Comparison of ENCODE assay signal across 1 cellular context in the genomic region with DNA sequence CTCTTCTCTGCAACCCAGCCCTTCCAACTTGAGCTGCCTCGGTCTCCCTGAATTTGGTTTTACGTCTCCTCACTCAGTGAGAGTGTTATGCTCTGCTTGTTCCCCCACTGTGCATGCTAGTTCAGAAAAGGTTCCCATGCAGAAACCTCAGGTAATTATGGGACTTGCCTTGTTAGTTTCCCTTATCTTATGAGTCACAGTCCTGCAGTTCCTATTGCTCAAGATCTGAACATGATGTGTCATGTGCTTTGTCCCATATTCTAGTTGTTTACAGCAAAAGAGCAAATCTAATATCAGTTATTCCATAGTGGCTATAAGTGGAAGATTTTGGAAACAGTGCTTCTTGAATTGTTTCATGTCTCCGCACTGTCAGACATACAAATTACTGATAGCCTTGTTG.
A peak's percentile ranks its signal among the peaks of the same experiment; 100 is the strongest.
TF ChIP-seq lines count a peak whose summit lies in the region.

No MANE protein-coding gene starts in this region.

TF ChIP-seq in GM12878, 131 proteins besides CTCF, POLR2A, EP300 and RAD21 (continued from another document and continues in another):
- TF ChIP-seq BCLAF1 (IDR thresholded peaks at IDR 0.05) (no peak), JUND (IDR thresholded peaks at IDR 0.05; ENCODE audit: low read depth, low read length) (peak; percentile 46; the same call in 1 of the 2 replicates), HDAC6 (IDR thresholded peaks at IDR 0.05; ENCODE audit: unreplicated experiment) (no peak), IRF3 (IDR thresholded peaks at IDR 0.05) (no peak), NR2C1 (IDR thresholded peaks at IDR 0.05) (no peak), POLR2AphosphoS5 (IDR thresholded peaks at IDR 0.05; ENCODE audit: low read length) (no peak), TAF1 (IDR thresholded peaks at IDR 0.05; ENCODE audit: borderline replicate concordance, low read depth, low read length) (no peak), IRF5 (IDR thresholded peaks at IDR 0.05; ENCODE audit: borderline replicate concordance) (no peak), CREM (IDR thresholded peaks at IDR 0.05; ENCODE audit: low read depth) (peak; percentile 60; the same call in 1 of the 2 replicates), RELB (IDR thresholded peaks at IDR 0.05; ENCODE audit: low read depth) (peak; percentile 82), MXI1 (IDR thresholded peaks at IDR 0.05; ENCODE audit: low read depth, low read length) (no peak), CBX5 (IDR thresholded peaks at IDR 0.05; ENCODE audit: low read depth) (no peak), SMAD1 (IDR thresholded peaks at IDR 0.05; ENCODE audit: low read depth, partially characterized antibody) (no peak), GATAD2B (conservative IDR thresholded peaks at IDR 0.05; ENCODE audit: low read depth) (no peak), MTA3 (IDR thresholded peaks at IDR 0.05; ENCODE audit: borderline replicate concordance, low read length) (no peak), DPF2 (IDR thresholded peaks at IDR 0.05) (peak; percentile 82), WRNIP1 (IDR thresholded peaks at IDR 0.05; ENCODE audit: borderline replicate concordance, low read depth, low read length) (no peak), ASH2L (IDR thresholded peaks at IDR 0.05; ENCODE audit: borderline replicate concordance, low read depth) (no peak), ATF3 (IDR thresholded peaks at IDR 0.05; ENCODE audit: borderline replicate concordance, extremely low read depth, low read depth, low read length) (no peak), BMI1 (IDR thresholded peaks at IDR 0.05; ENCODE audit: borderline replicate concordance) (0 out of 2 replicates have a peak, but pooled peaks have one; percentile 47), TCF3 (IDR thresholded peaks at IDR 0.05; ENCODE audit: borderline replicate concordance, insufficient read depth, low read depth, low read length) (0 out of 2 replicates have a peak, but pooled peaks have one; percentile 21), ETV6 (conservative IDR thresholded peaks at IDR 0.05 in 1 of 2, IDR thresholded peaks at IDR 0.05 in 1 of 2; ENCODE audit: borderline replicate concordance in 1 of 2, low read depth in 1 of 2) (peak in 1 of 2 experiments; percentile 64; a peak in 1 of 4 replicates), SUZ12 (IDR thresholded peaks at IDR 0.05; ENCODE audit: unreplicated experiment) (no peak), HCFC1 (IDR thresholded peaks at IDR 0.05; ENCODE audit: low read length) (no peak), IRF4 (IDR thresholded peaks at IDR 0.05; ENCODE audit: low read depth, low read length) (peak; percentile 84; the same call in 1 of the 2 replicates), ZNF622 (IDR thresholded peaks at IDR 0.05) (no peak)
- TF ChIP-seq, protein P1, sequence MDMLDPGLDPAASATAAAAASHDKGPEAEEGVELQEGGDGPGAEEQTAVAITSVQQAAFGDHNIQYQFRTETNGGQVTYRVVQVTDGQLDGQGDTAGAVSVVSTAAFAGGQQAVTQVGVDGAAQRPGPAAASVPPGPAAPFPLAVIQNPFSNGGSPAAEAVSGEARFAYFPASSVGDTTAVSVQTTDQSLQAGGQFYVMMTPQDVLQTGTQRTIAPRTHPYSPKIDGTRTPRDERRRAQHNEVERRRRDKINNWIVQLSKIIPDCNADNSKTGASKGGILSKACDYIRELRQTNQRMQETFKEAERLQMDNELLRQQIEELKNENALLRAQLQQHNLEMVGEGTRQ (IDR thresholded peaks at IDR 0.05; ENCODE audit: borderline replicate concordance, low read depth, low read length): no peak; the same call in 1 of the 2 replicates
- TF ChIP-seq, protein P2, sequence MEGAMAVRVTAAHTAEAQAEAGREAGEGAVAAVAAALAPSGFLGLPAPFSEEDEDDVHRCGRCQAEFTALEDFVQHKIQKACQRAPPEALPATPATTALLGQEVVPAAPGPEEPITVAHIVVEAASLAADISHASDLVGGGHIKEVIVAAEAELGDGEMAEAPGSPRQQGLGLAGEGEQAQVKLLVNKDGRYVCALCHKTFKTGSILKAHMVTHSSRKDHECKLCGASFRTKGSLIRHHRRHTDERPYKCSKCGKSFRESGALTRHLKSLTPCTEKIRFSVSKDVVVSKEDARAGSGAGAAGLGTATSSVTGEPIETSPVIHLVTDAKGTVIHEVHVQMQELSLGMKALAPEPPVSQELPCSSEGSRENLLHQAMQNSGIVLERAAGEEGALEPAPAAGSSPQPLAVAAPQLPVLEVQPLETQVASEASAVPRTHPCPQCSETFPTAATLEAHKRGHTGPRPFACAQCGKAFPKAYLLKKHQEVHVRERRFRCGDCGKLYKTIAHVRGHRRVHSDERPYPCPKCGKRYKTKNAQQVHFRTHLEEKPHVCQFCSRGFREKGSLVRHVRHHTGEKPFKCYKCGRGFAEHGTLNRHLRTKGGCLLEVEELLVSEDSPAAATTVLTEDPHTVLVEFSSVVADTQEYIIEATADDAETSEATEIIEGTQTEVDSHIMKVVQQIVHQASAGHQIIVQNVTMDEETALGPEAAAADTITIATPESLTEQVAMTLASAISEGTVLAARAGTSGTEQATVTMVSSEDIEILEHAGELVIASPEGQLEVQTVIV (IDR thresholded peaks at IDR 0.05; ENCODE audit: borderline replicate concordance, partially characterized antibody): no peak
- TF ChIP-seq, protein P3, sequence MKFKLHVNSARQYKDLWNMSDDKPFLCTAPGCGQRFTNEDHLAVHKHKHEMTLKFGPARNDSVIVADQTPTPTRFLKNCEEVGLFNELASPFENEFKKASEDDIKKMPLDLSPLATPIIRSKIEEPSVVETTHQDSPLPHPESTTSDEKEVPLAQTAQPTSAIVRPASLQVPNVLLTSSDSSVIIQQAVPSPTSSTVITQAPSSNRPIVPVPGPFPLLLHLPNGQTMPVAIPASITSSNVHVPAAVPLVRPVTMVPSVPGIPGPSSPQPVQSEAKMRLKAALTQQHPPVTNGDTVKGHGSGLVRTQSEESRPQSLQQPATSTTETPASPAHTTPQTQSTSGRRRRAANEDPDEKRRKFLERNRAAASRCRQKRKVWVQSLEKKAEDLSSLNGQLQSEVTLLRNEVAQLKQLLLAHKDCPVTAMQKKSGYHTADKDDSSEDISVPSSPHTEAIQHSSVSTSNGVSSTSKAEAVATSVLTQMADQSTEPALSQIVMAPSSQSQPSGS (IDR thresholded peaks at IDR 0.05; ENCODE audit: low read length): peak; percentile 75; the same call in 1 of the 2 replicates
- TF ChIP-seq, protein P4, sequence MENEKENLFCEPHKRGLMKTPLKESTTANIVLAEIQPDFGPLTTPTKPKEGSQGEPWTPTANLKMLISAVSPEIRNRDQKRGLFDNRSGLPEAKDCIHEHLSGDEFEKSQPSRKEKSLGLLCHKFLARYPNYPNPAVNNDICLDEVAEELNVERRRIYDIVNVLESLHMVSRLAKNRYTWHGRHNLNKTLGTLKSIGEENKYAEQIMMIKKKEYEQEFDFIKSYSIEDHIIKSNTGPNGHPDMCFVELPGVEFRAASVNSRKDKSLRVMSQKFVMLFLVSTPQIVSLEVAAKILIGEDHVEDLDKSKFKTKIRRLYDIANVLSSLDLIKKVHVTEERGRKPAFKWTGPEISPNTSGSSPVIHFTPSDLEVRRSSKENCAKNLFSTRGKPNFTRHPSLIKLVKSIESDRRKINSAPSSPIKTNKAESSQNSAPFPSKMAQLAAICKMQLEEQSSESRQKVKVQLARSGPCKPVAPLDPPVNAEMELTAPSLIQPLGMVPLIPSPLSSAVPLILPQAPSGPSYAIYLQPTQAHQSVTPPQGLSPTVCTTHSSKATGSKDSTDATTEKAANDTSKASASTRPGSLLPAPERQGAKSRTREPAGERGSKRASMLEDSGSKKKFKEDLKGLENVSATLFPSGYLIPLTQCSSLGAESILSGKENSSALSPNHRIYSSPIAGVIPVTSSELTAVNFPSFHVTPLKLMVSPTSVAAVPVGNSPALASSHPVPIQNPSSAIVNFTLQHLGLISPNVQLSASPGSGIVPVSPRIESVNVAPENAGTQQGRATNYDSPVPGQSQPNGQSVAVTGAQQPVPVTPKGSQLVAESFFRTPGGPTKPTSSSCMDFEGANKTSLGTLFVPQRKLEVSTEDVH (IDR thresholded peaks at IDR 0.05; ENCODE audit: low read depth, partially characterized antibody): no peak
- TF ChIP-seq, protein P5, sequence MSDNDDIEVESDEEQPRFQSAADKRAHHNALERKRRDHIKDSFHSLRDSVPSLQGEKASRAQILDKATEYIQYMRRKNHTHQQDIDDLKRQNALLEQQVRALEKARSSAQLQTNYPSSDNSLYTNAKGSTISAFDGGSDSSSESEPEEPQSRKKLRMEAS (IDR thresholded peaks at IDR 0.05; ENCODE audit: low read depth, low read length): no peak
- TF ChIP-seq, protein P6, sequence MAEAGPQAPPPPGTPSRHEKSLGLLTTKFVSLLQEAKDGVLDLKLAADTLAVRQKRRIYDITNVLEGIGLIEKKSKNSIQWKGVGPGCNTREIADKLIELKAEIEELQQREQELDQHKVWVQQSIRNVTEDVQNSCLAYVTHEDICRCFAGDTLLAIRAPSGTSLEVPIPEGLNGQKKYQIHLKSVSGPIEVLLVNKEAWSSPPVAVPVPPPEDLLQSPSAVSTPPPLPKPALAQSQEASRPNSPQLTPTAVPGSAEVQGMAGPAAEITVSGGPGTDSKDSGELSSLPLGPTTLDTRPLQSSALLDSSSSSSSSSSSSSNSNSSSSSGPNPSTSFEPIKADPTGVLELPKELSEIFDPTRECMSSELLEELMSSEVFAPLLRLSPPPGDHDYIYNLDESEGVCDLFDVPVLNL (IDR thresholded peaks at IDR 0.05; ENCODE audit: low read depth, low read length): no peak
